Comparison of ENCODE assay signal across 31 cellular contexts in the genomic region with DNA sequence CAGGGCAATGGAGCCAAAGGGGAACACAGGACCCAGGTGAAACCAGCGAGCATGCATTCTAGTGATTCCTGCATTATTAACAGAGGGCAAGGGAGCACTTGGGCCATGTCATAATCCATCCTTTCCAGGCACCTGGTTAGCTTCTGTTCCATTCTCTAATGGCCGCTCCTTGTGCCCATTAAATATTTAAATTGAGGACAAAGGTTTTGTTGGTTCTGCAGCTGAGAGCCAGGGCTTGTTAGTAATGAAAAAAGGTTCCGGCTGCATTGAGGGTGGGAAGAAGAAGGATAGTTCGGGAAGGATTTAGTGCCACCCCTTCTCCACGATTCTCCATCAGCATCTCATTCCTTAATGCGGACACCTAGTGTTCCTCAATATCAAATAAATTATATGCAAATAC. TPM values are rescaled to one million over a fixed set of nuclear protein-coding genes. Genes with fewer than 3 reads are reported as not detected.
"Had no signal": no experiment of that assay in that cellular context is flagged by ENCODE, and none has a peak within 500 bp of the region (broad histone marks: within the 10 kb centered on the region; RNA-seq: fewer than 3 reads in every experiment).

No MANE protein-coding gene starts in this region.

- ATAC-seq: activated CD4-positive, CD25-positive, alpha-beta regulatory T cell treated with anti-CD3 and anti-CD28 coated beads, Interleukin-2, amount 50 U/mL, for 24 hours; activated CD8-positive, alpha-beta memory T cell treated with anti-CD3 and anti-CD28 coated beads, Interleukin-2, amount 10 ng/mL, durations not matched to agents 7 days and 5 days; activated CD8-positive, alpha-beta T cell treated with anti-CD3 and anti-CD28 coated beads, Interleukin-2, amount 10 ng/mL, durations not matched to agents 7 days and 5 days; activated naive CD8-positive, alpha-beta T cell treated with anti-CD3 and anti-CD28 coated beads, Interleukin-2, amount 50 U/mL, for 24 hours; effector memory CD8-positive, alpha-beta T cell; T-helper 17 cell had no signal

- H3K27ac ChIP-seq: adrenal gland, breast epithelium, cardiac muscle cell, WERI-Rb-1 had no signal

- H3K4me3 ChIP-seq: adrenal gland, ascending aorta, breast epithelium, cardiac muscle cell, coronary artery, esophagus squamous epithelium had no signal

- DNase-seq: activated B cell treated with CpG ODN at 0.5 μM for 24 hours; activated CD4-positive, alpha-beta memory T cell treated with anti-CD3 and anti-CD28 coated beads for 36 hours; activated CD4-positive, alpha-beta T cell treated with anti-CD3 and anti-CD28 coated beads, Interleukin-2, amount 10 ng/mL, durations not matched to agents 24 days and 14 days; activated CD8-positive, alpha-beta memory T cell treated with anti-CD3 and anti-CD28 coated beads, Interleukin-2, amount 10 ng/mL, durations not matched to agents 7 days and 5 days; activated CD8-positive, alpha-beta memory T cell treated with anti-CD3 and anti-CD28 coated beads, Interleukin-2, amount 50 U/mL, for 4 hours; activated CD8-positive, alpha-beta T cell treated with anti-CD3 and anti-CD28 coated beads, Interleukin-2, amount 10 ng/mL, durations not matched to agents 7 days and 5 days; activated effector memory CD4-positive, alpha-beta T cell treated with anti-CD3 and anti-CD28 coated beads, Interleukin-2, amount 50 U/mL, for 16 hours; activated naive CD4-positive, alpha-beta T cell treated with anti-CD3 and anti-CD28 coated beads for 36 hours; activated naive CD8-positive, alpha-beta T cell treated with anti-CD3 and anti-CD28 coated beads for 36 hours; activated naive CD8-positive, alpha-beta T cell treated with anti-CD3 and anti-CD28 coated beads, Interleukin-2, amount 50 U/mL, for 24 hours; activated T-cell treated with anti-CD3 and anti-CD28 coated beads, Interleukin-2, amount 50 U/mL, for 1 hour; activated T-cell treated with anti-CD3 and anti-CD28 coated beads, Interleukin-2, amount 50 U/mL, for 48 hours; adrenal gland; central memory CD4-positive, alpha-beta T cell; cerebellar nuclear complex; effector CD4-positive, alpha-beta T cell; effector memory CD8-positive, alpha-beta T cell; esophagus squamous epithelium; foreskin melanocyte; T-helper 1 cell; T-helper 17 cell; T1000; WERI-Rb-1 had no signal

- H3K36me3 ChIP-seq: adrenal gland, breast epithelium, cardiac muscle cell, WERI-Rb-1 had no signal

- H3K4me1 ChIP-seq: adrenal gland, breast epithelium had no signal

- H3K27me3 ChIP-seq: adrenal gland, ascending aorta, breast epithelium, cardiac muscle cell, esophagus squamous epithelium had no signal

- H3K9me3 ChIP-seq: adrenal gland, ascending aorta, breast epithelium, esophagus squamous epithelium had no signal

RNA-seq across cellular contexts. Expression of gene SOD3, which starts 13.6 kb away (rescaled TPM):
- total RNA-seq: activated B cell treated with CpG ODN at 0.5 μM for 24 hours; activated CD4-positive, alpha-beta memory T cell treated with anti-CD3 and anti-CD28 coated beads for 36 hours; activated CD4-positive, alpha-beta T cell treated with anti-CD3 and anti-CD28 coated beads, Interleukin-2, amount 10 ng/mL, durations not matched to agents 24 days and 14 days; activated CD8-positive, alpha-beta memory T cell treated with anti-CD3 and anti-CD28 coated beads for 36 hours; activated CD8-positive, alpha-beta memory T cell treated with anti-CD3 and anti-CD28 coated beads, Interleukin-2, amount 10 ng/mL, durations not matched to agents 7 days and 5 days; activated CD8-positive, alpha-beta T cell treated with anti-CD3 and anti-CD28 coated beads, Interleukin-2, amount 10 ng/mL, durations not matched to agents 7 days and 5 days; activated naive CD4-positive, alpha-beta T cell treated with anti-CD3 and anti-CD28 coated beads for 36 hours; activated naive CD8-positive, alpha-beta T cell treated with anti-CD3 and anti-CD28 coated beads for 36 hours; activated T-helper 1 cell treated with anti-CD3 and anti-CD28 coated beads, Interleukin-12 subunit alpha, Interleukin-12 subunit beta, Interleukin-2, Interleukin-4 antibody, amounts not matched to agents 30 ng/mL and 10 ng/mL and 1 ng/mL, durations not matched to agents 14 hours and 24 hours and 36 hours; activated T-helper 2 cell treated with anti-CD3 and anti-CD28 coated beads, Interferon-gamma antibody, Interleukin-2, Interleukin-4, amounts not matched to agents 10 μg/mL and 5 μg/mL and 100 μg/mL, durations not matched to agents 14 hours and 24 hours and 36 hours; T-helper 17 cell had no signal
